In genomic region chr12:53093777-53094393, GRCh38 we compare ENCODE assay signal across 15 cellular contexts. TPM values are rescaled to one million over a fixed set of nuclear protein-coding genes. Genes with fewer than 3 reads are reported as not detected.
A peak's percentile ranks its signal among the peaks of the same experiment; 100 is the strongest.
DNase-seq lines count a peak whose midpoint lies in the region; ATAC-seq and TF ChIP-seq lines count a peak whose summit lies in the region.
"Had no signal": no experiment of that assay in that cellular context is flagged by ENCODE, and none has a peak within 500 bp of the region (broad histone marks: within the 10 kb centered on the region; RNA-seq: fewer than 3 reads in every experiment).

No MANE protein-coding gene starts in this region.

- TF ChIP-seq CTCF in heart left ventricle (IDR thresholded peaks at IDR 0.05): no peak

- DNase-seq in cardiac septum (ENCODE audit: low spot score) (peak; percentile 59), heart left ventricle (no peak), NK-92 (lab: John Stamatoyannopoulos, UW; ENCODE audit: unreplicated experiment) (no peak), RKO (ENCODE audit: low spot score) (no peak)
- DNase-seq in activated effector memory CD4-positive, alpha-beta T cell treated with Interleukin-2 at 50 U/mL for 16 hours: no peak
- DNase-seq: activated CD4-positive, alpha-beta T cell treated with anti-CD3 and anti-CD28 coated beads, Interleukin-2, amount 10 ng/mL, durations not matched to agents 7 days and 5 days; caudate nucleus; NCI-H1417; NCI-H526 treated with DMSO at 0.1 percent for 48 hours; trophoblast cell had no signal

- H3K27ac ChIP-seq in heart left ventricle (peak overlapping the region in 1 of 12 donors; percentile 74), duodenal mucosa (ENCODE audit: low read depth, low read length) (peak overlapping the region; percentile 74), muscle layer of duodenum (ENCODE audit: low read length) (peak overlapping the region; percentile 68)

- H3K9ac ChIP-seq in duodenal mucosa (ENCODE audit: low read depth in 1 of 2, low read length in 2 of 2): peak overlapping the region in 1 of 2 donors; percentile 14

- H3K27me3 ChIP-seq in heart left ventricle: no peaks in the 10 kb centered on the region
- peaks cover 0 to 7% of the 10 kb centered on the region in 2 donors for H3K27me3 ChIP-seq in duodenal mucosa (ENCODE audit: control insufficient read depth in 1 of 2, insufficient read depth in 2 of 2, low read length in 2 of 2)
- H3K27me3 ChIP-seq in muscle layer of duodenum (ENCODE audit: low read depth, low read length): no peaks in the 10 kb centered on the region

- H3K4me1 ChIP-seq in heart left ventricle (peaks cover 3 to 36% (median 29%) of the 10 kb centered on the region in 12 donors), duodenal mucosa (ENCODE audit: control insufficient read depth in 1 of 2, insufficient read depth in 2 of 2, low read length in 2 of 2) (peaks cover 21 to 22% of the 10 kb centered on the region in 2 donors), muscle layer of duodenum (ENCODE audit: control insufficient read depth in 1 of 2, insufficient read depth in 2 of 2, low read length in 2 of 2) (peaks cover 9 to 21% of the 10 kb centered on the region in 2 donors)

- ATAC-seq in heart left ventricle (no peak), HG03520 (IDR thresholded peaks at IDR 0.05; ENCODE audit: unreplicated experiment) (no peak)
- ATAC-seq: SK-N-SH treated with all-trans-retinoic acid at 6 μM for 48 hours had no signal

- H3K36me3 ChIP-seq in heart left ventricle (no peaks in the 10 kb centered on the region), duodenal mucosa (ENCODE audit: control insufficient read depth in 1 of 2, insufficient read depth in 2 of 2, low read length in 2 of 2) (no peaks in the 10 kb centered on the region), muscle layer of duodenum (ENCODE audit: control insufficient read depth in 1 of 2, insufficient read depth in 2 of 2, low read length in 2 of 2) (no peaks in the 10 kb centered on the region)

- H3K9me3 ChIP-seq in heart left ventricle (no peaks in the 10 kb centered on the region), duodenal mucosa (ENCODE audit: control insufficient read depth in 1 of 2, low read length in 2 of 2) (no peaks in the 10 kb centered on the region), muscle layer of duodenum (ENCODE audit: control insufficient read depth in 1 of 2, low read length in 2 of 2) (no peaks in the 10 kb centered on the region)

- intact Hi-C loops in cardiac septum (cut with DNase I): no loop called here
- intact Hi-C loops in heart left ventricle (cut with DNase I): no loop called here

- 76 to 81% (median 80%) methylated on average over 6 of the region's 6 CpGs for WGBS in heart left ventricle, 4 donors

- TF ChIP-seq POLR2A in heart left ventricle (IDR thresholded peaks at IDR 0.05): no peak

- no peak overlapping the region for H3K4me3 ChIP-seq in heart left ventricle
- no peak overlapping the region for H3K4me3 ChIP-seq in duodenal mucosa (ENCODE audit: low read depth in 1 of 2, low read length in 2 of 2)
- no peak overlapping the region for H3K4me3 ChIP-seq in muscle layer of duodenum (ENCODE audit: low read depth in 1 of 2, low read length in 2 of 2)

RNA-seq across cellular contexts. Expression of gene IGFBP6, which starts 3.6 kb away (rescaled TPM):
- total RNA-seq in cardiac septum: 42.3 TPM
- total RNA-seq in heart left ventricle: 100 to 1,000 TPM in 3 of 9 donors, 10 to 100 TPM in 6; 18.3 to 132 (median 42.6) TPM
- polyA plus RNA-seq in heart left ventricle: 10 to 100 TPM; 28.8 to 81.6 TPM
- total RNA-seq: activated T-helper 2 cell treated with anti-CD3 and anti-CD28 coated beads, Interferon-gamma antibody, Interleukin-2, Interleukin-4, amounts not matched to agents 10 μg/mL and 5 μg/mL and 100 μg/mL, durations not matched to agents 14 hours and 24 hours and 36 hours had no signal

RNA-seq across cellular contexts. Expression of gene SOAT2, which starts 9.4 kb away (rescaled TPM):
- not detected for total RNA-seq in cardiac septum
- total RNA-seq in heart left ventricle: under 1 TPM in 2 of 9 donors, not detected in 7; 0.20 to 0.27 TPM
- polyA plus RNA-seq in heart left ventricle: not detected
- total RNA-seq: activated T-helper 2 cell treated with anti-CD3 and anti-CD28 coated beads, Interferon-gamma antibody, Interleukin-2, Interleukin-4, amounts not matched to agents 10 μg/mL and 5 μg/mL and 100 μg/mL, durations not matched to agents 14 hours and 24 hours and 36 hours had no signal

RNA-seq across cellular contexts. Expression of gene SPRYD3, which starts 14.7 kb away (rescaled TPM):
- total RNA-seq in cardiac septum (63.5 TPM), heart left ventricle (10 to 100 TPM; 42.9 to 72.6 (median 48.5) TPM)
- polyA plus RNA-seq in heart left ventricle: 10 to 100 TPM; 26.0 to 94.7 TPM

RNA-seq across cellular contexts. Expression of gene TNS2, which starts 44.0 kb away (rescaled TPM):
- total RNA-seq in cardiac septum: 99.3 TPM
- 100 to 1,000 TPM in 3 of 9 donors, 10 to 100 TPM in 6; 56.0 to 193 (median 88.4) TPM for total RNA-seq in heart left ventricle
- polyA plus RNA-seq in heart left ventricle: 100 to 1,000 TPM in 1 of 2 donors, 10 to 100 TPM in 1; 58.7 to 133 TPM
